ENCODE assay signal across 18 cellular contexts in the genomic region with DNA sequence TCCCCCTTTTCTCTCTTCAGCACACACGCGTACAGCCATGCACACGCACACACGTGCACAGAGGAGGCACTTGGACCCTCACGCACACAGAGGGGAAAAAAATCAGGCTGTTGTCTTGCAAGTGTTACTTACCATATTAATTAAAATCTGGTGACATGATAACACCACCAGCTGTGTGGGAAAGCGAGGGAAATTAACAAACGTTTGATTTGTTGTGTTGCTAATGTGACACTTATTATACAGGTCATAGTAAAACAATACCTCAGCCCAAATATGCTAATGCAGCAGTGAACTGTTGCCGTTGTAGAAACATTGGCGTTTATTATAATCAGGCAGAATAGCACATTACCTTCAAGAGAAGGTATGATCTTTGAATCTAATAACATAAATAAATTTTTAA.
"Had no signal": no experiment of that assay in that cellular context is flagged by ENCODE, and none has a peak within 500 bp of the region (broad histone marks: within the 10 kb centered on the region; RNA-seq: fewer than 3 reads in every experiment).

No MANE protein-coding gene starts in this region.

- H3K9me3 Mint-ChIP-seq: activated B cell treated with CpG ODN at 0.5 μM for 24 hours; activated CD4-positive, alpha-beta T cell treated with anti-CD3 and anti-CD28 coated beads, Interleukin-2, amount 10 ng/mL, durations not matched to agents 24 days and 14 days; activated naive CD4-positive, alpha-beta T cell treated with anti-CD3 and anti-CD28 coated beads, Interleukin-2, amount 50 U/mL, for 24 hours; activated T-cell treated with anti-CD3 and anti-CD28 coated beads, Interleukin-2, amount 50 U/mL, for 24 hours; activated T-helper 1 cell treated with anti-CD3 and anti-CD28 coated beads, Interleukin-12 subunit alpha, Interleukin-12 subunit beta, Interleukin-2, Interleukin-4 antibody, amounts not matched to agents 30 ng/mL and 10 ng/mL and 1 ng/mL, durations not matched to agents 14 hours and 24 hours and 36 hours had no signal

- H3K36me3 Mint-ChIP-seq: activated CD8-positive, alpha-beta memory T cell treated with anti-CD3 and anti-CD28 coated beads, Interleukin-2, amount 10 ng/mL, durations not matched to agents 7 days and 5 days; activated naive CD4-positive, alpha-beta T cell treated with anti-CD3 and anti-CD28 coated beads, Interleukin-2, amount 50 U/mL, for 24 hours had no signal

- DNase-seq: activated B cell treated with CpG ODN at 0.5 μM for 24 hours; activated CD4-positive, alpha-beta T cell treated with anti-CD3 and anti-CD28 coated beads for 1 hour; activated CD4-positive, alpha-beta T cell treated with anti-CD3 and anti-CD28 coated beads, Interleukin-2, amount 10 ng/mL, durations not matched to agents 24 days and 14 days; activated CD4-positive, alpha-beta T cell treated with anti-CD3 and anti-CD28 coated beads, Interleukin-2, amount 50 U/mL, for 48 hours; activated CD8-positive, alpha-beta memory T cell treated with anti-CD3 and anti-CD28 coated beads, Interleukin-2, amount 10 ng/mL, durations not matched to agents 7 days and 5 days; activated effector memory CD4-positive, alpha-beta T cell treated with Interleukin-2 at 50 U/mL for 16 hours; activated naive CD4-positive, alpha-beta T cell; activated T-cell treated with anti-CD3 and anti-CD28 coated beads, Interleukin-2, amount 50 U/mL, for 24 hours; aorta; central memory CD4-positive, alpha-beta T cell; NCI-H446 treated with DMSO at 0.1 percent for 48 hours; PC-9; SIG-M5; T-helper 17 cell; T-helper 9 cell had no signal

- H3K4me3 Mint-ChIP-seq: activated B cell treated with CpG ODN at 0.5 μM for 24 hours; activated CD4-positive, alpha-beta T cell treated with anti-CD3 and anti-CD28 coated beads, Interleukin-2, amount 10 ng/mL, durations not matched to agents 24 days and 14 days; activated CD8-positive, alpha-beta memory T cell treated with anti-CD3 and anti-CD28 coated beads, Interleukin-2, amount 10 ng/mL, durations not matched to agents 7 days and 5 days; activated naive CD4-positive, alpha-beta T cell treated with anti-CD3 and anti-CD28 coated beads, Interleukin-2, amount 50 U/mL, for 24 hours; activated T-cell treated with anti-CD3 and anti-CD28 coated beads, Interleukin-2, amount 50 U/mL, for 24 hours; activated T-helper 1 cell treated with anti-CD3 and anti-CD28 coated beads, Interleukin-12 subunit alpha, Interleukin-12 subunit beta, Interleukin-2, Interleukin-4 antibody, amounts not matched to agents 30 ng/mL and 10 ng/mL and 1 ng/mL, durations not matched to agents 14 hours and 24 hours and 36 hours; T-helper 17 cell had no signal

- ATAC-seq: activated CD8-positive, alpha-beta memory T cell treated with anti-CD3 and anti-CD28 coated beads, Interleukin-2, amount 10 ng/mL, durations not matched to agents 7 days and 5 days; T-helper 17 cell had no signal

- H3K4me1 Mint-ChIP-seq: activated B cell treated with CpG ODN at 0.5 μM for 24 hours; activated CD4-positive, alpha-beta T cell treated with anti-CD3 and anti-CD28 coated beads, Interleukin-2, amount 10 ng/mL, durations not matched to agents 24 days and 14 days; activated CD8-positive, alpha-beta memory T cell treated with anti-CD3 and anti-CD28 coated beads, Interleukin-2, amount 10 ng/mL, durations not matched to agents 7 days and 5 days had no signal

- H3K27ac Mint-ChIP-seq: activated B cell treated with CpG ODN at 0.5 μM for 24 hours; activated CD4-positive, alpha-beta T cell treated with anti-CD3 and anti-CD28 coated beads, Interleukin-2, amount 10 ng/mL, durations not matched to agents 24 days and 14 days; activated CD8-positive, alpha-beta memory T cell treated with anti-CD3 and anti-CD28 coated beads, Interleukin-2, amount 10 ng/mL, durations not matched to agents 7 days and 5 days; activated naive CD4-positive, alpha-beta T cell treated with anti-CD3 and anti-CD28 coated beads, Interleukin-2, amount 50 U/mL, for 24 hours; activated T-cell treated with anti-CD3 and anti-CD28 coated beads, Interleukin-2, amount 50 U/mL, for 24 hours; activated T-helper 1 cell treated with anti-CD3 and anti-CD28 coated beads, Interleukin-12 subunit alpha, Interleukin-12 subunit beta, Interleukin-2, Interleukin-4 antibody, amounts not matched to agents 30 ng/mL and 10 ng/mL and 1 ng/mL, durations not matched to agents 14 hours and 24 hours and 36 hours; T-helper 17 cell had no signal

- H3K27ac ChIP-seq: KMS-11, PC-9 had no signal

- H3K4me3 ChIP-seq: PC-9 had no signal
